ENCODE assay signal across 1 cellular context in the genomic region with DNA sequence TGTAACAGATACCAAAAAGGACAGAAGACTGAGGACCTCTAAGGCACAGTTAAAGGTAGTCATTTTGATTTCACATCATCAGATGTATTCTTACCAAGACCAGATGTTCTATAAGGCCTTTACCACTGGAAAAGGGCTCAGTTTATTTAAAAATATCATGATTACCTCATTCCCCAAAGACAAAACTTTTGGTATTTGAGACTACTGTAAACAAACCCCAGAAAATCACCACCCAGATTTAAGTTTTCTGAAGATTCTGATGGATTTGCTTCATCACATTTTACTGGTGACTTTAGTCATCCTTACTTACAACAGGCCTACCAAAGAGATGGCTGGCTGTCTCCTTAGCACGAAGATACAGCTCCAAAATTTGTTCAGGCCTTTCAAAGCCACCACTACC.
TF ChIP-seq lines count a peak whose summit lies in the region.

No MANE protein-coding gene starts in this region.

TF ChIP-seq in IMR-90, 13 proteins besides CTCF, POLR2A, EP300 and RAD21:
- no peak for TF ChIP-seq MAFK (IDR thresholded peaks at IDR 0.05; ENCODE audit: low read depth, low read length)
- no peak for TF ChIP-seq FOS (IDR thresholded peaks at IDR 0.05; ENCODE audit: low read depth, low read length)
- no peak for TF ChIP-seq CHD1 (IDR thresholded peaks at IDR 0.05; ENCODE audit: low read depth, low read length)
- TF ChIP-seq, protein P1, sequence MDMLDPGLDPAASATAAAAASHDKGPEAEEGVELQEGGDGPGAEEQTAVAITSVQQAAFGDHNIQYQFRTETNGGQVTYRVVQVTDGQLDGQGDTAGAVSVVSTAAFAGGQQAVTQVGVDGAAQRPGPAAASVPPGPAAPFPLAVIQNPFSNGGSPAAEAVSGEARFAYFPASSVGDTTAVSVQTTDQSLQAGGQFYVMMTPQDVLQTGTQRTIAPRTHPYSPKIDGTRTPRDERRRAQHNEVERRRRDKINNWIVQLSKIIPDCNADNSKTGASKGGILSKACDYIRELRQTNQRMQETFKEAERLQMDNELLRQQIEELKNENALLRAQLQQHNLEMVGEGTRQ (IDR thresholded peaks at IDR 0.05; ENCODE audit: low read depth, low read length) = no peak
- TF ChIP-seq MAZ (IDR thresholded peaks at IDR 0.05; ENCODE audit: borderline replicate concordance, low read depth, low read length) = no peak
- no peak for TF ChIP-seq RFX5 (IDR thresholded peaks at IDR 0.05; ENCODE audit: low read depth, low read length)
- no peak for TF ChIP-seq SMC3 (IDR thresholded peaks at IDR 0.05; ENCODE audit: low read depth, low read length)
- TF ChIP-seq CEBPB (IDR thresholded peaks at IDR 0.05; ENCODE audit: low read depth, low read length) = no peak
- no peak for TF ChIP-seq RCOR1 (IDR thresholded peaks at IDR 0.05; ENCODE audit: insufficient replicate concordance, low read length)
- no peak for TF ChIP-seq MXI1 (IDR thresholded peaks at IDR 0.05; ENCODE audit: borderline replicate concordance, low read depth, low read length)
- no peak for TF ChIP-seq NFE2L2 (IDR thresholded peaks at IDR 0.05; ENCODE audit: low read depth, low read length)
- TF ChIP-seq, protein P2, sequence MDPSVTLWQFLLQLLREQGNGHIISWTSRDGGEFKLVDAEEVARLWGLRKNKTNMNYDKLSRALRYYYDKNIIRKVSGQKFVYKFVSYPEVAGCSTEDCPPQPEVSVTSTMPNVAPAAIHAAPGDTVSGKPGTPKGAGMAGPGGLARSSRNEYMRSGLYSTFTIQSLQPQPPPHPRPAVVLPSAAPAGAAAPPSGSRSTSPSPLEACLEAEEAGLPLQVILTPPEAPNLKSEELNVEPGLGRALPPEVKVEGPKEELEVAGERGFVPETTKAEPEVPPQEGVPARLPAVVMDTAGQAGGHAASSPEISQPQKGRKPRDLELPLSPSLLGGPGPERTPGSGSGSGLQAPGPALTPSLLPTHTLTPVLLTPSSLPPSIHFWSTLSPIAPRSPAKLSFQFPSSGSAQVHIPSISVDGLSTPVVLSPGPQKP (IDR thresholded peaks at IDR 0.05; ENCODE audit: borderline replicate concordance, low read depth, low read length) = no peak
- TF ChIP-seq BHLHE40 (IDR thresholded peaks at IDR 0.05; ENCODE audit: low read depth, low read length) = no peak
TF ChIP-seq in IMR-90: peak in this region for 0.
